In the genomic region with DNA sequence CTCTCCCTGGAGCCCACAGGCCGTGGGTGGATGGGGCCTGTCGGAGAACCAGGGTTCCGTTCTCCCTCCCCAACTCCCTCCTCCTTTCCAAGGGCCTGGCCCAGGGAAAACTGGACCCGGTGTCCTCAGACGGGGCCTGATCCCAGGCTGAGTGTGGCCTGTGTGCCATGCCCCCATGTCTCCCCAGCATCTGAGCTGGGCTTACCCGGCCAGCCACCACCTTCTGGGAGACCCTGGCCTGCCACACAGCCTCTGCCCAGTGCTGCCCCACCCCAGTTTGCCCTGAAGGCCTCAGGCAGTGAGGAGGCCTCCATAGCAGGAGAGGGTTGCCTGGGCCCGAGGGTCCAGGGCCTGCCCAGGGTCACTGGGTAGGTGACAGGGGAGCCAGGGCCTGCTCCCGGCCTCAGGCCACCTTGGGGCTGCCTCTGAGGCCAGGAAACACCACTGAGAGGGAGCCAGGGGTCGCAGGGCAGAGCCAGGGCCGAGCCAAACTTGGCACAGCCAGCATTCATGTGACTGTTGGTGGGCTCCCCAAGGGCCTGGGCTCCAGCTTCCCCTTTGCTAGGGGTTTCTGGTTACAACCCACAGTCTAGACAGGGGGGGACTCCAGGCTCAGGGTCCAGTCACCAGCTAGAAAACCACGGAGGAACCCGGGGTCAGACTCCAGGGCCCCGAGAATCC, we compare ENCODE assay signal across 12 cellular contexts. TPM values are rescaled to one million over a fixed set of nuclear protein-coding genes. Genes with fewer than 3 reads are reported as not detected.
DNase-seq lines count a peak whose midpoint lies in the region; ATAC-seq and TF ChIP-seq lines count a peak whose summit lies in the region.
"Had no signal": no experiment of that assay in that cellular context is flagged by ENCODE, and none has a peak within 500 bp of the region (broad histone marks: within the 10 kb centered on the region; RNA-seq: fewer than 3 reads in every experiment).

No MANE protein-coding gene starts in this region.

- H3K4me1 Mint-ChIP-seq in stimulated activated effector memory CD8-positive, alpha-beta T cell treated with anti-CD3 and anti-CD28 coated beads, Interleukin-12 subunit alpha, Interleukin-12 subunit beta, amount 100 ng/mL, for 72 hours, result peaks cover 36% of the 10 kb centered on the region

- H3K27me3 ChIP-seq in H7 (ENCODE audit: control insufficient read depth, insufficient read depth, low read length) (peaks cover 27% of the 10 kb centered on the region), breast epithelium (peaks cover 0 to 21% of the 10 kb centered on the region in 2 donors), left lung (peaks cover 14 to 39% of the 10 kb centered on the region in 2 donors), hepatocyte (peaks cover 9% of the 10 kb centered on the region)

- peak overlapping the region; percentile 12 for H3K27ac Mint-ChIP-seq in stimulated activated effector memory CD8-positive, alpha-beta T cell treated with anti-CD3 and anti-CD28 coated beads, Interleukin-12 subunit alpha, Interleukin-12 subunit beta, amount 100 ng/mL, for 72 hours
- H3K27ac Mint-ChIP-seq: activated naive CD4-positive, alpha-beta T cell treated with anti-CD3 and anti-CD28 coated beads for 36 hours; CD4-positive, alpha-beta memory T cell had no signal

- DNase-seq in H7, result peak; percentile 69
- no peak for DNase-seq in breast epithelium (ENCODE audit: low spot score in 2 of 2)
- DNase-seq in left lung, result peak in 1 of 2 donors; percentile 80
- DNase-seq in stimulated activated effector memory CD8-positive, alpha-beta T cell treated with anti-CD3 and anti-CD28 coated beads, Interleukin-12 subunit alpha, Interleukin-12 subunit beta, amount 100 ng/mL, for 72 hours (ENCODE audit: low spot score in 2 of 2), result no peak
- no peak for DNase-seq in hepatocyte (ENCODE audit: low spot score)
- no peak for DNase-seq in LoVo (ENCODE audit: low spot score)
- no peak for DNase-seq in NCI-H345 treated with DMSO at 0.1 percent for 48 hours (lab: John Stamatoyannopoulos, UW; ENCODE audit: unreplicated experiment)
- DNase-seq: activated naive CD4-positive, alpha-beta T cell treated with anti-CD3 and anti-CD28 coated beads for 36 hours; CD4-positive, alpha-beta memory T cell; MM.1S; NCI-H526 had no signal

- peaks cover 3% of the 10 kb centered on the region for H3K9me3 Mint-ChIP-seq in stimulated activated effector memory CD8-positive, alpha-beta T cell treated with anti-CD3 and anti-CD28 coated beads, Interleukin-12 subunit alpha, Interleukin-12 subunit beta, amount 100 ng/mL, for 72 hours

- WGBS in hepatocyte (ENCODE audit: low lambda C conversion rate, missing lambda C conversion rate), result 79% methylated on average over 13 of the region's 13 CpGs

- H3K9me2 ChIP-seq in hepatocyte (replicated peaks; ENCODE audit: insufficient read depth), result no peaks in the 10 kb centered on the region

- ATAC-seq in left lung, result peak; percentile 2
- ATAC-seq in stimulated activated effector memory CD8-positive, alpha-beta T cell treated with anti-CD3 and anti-CD28 coated beads, Interleukin-12 subunit alpha, Interleukin-12 subunit beta, amount 100 ng/mL, for 72 hours, result no peak
- ATAC-seq in GM21723 (IDR thresholded peaks at IDR 0.05; ENCODE audit: unreplicated experiment), result no peak

- H3K4me3 ChIP-seq in H7 (ENCODE audit: insufficient read depth, low read depth, low read length) (no peak overlapping the region), breast epithelium (no peak overlapping the region), left lung (no peak overlapping the region), hepatocyte (no peak overlapping the region)

- peaks cover 53% of the 10 kb centered on the region for H3K36me3 Mint-ChIP-seq in stimulated activated effector memory CD8-positive, alpha-beta T cell treated with anti-CD3 and anti-CD28 coated beads, Interleukin-12 subunit alpha, Interleukin-12 subunit beta, amount 100 ng/mL, for 72 hours

- H3K9me3 ChIP-seq in breast epithelium (no peaks in the 10 kb centered on the region), left lung (no peaks in the 10 kb centered on the region), hepatocyte (ENCODE audit: low read depth) (no peaks in the 10 kb centered on the region)

- H3K27ac ChIP-seq in breast epithelium, result peak overlapping the region; percentile 52 to 72
- H3K27ac ChIP-seq in left lung, result peak overlapping the region in 1 of 2 donors; percentile 48
- no peak overlapping the region for H3K27ac ChIP-seq in hepatocyte

- intact Hi-C loops in breast epithelium (cut with DNase I; ENCODE audit: low total_unique reads), result no loop called here
- intact Hi-C loops in left lung (cut with DNase I), result no loop called here

- peaks cover 0 to 6% of the 10 kb centered on the region in 2 donors for H3K4me1 ChIP-seq in breast epithelium
- peaks cover 3 to 80% of the 10 kb centered on the region in 2 donors for H3K4me1 ChIP-seq in left lung
- H3K4me1 ChIP-seq in hepatocyte (ENCODE audit: insufficient read depth), result peaks cover 17% of the 10 kb centered on the region

- H3K4me3 Mint-ChIP-seq in stimulated activated effector memory CD8-positive, alpha-beta T cell treated with anti-CD3 and anti-CD28 coated beads, Interleukin-12 subunit alpha, Interleukin-12 subunit beta, amount 100 ng/mL, for 72 hours, result peak overlapping the region; percentile 64
- H3K4me3 Mint-ChIP-seq: activated naive CD4-positive, alpha-beta T cell treated with anti-CD3 and anti-CD28 coated beads for 36 hours had no signal

- H3K36me3 ChIP-seq in H7 (replicated peaks; ENCODE audit: control insufficient read depth, insufficient read depth, low read length), result no peaks in the 10 kb centered on the region; the same call in none of the 2 replicates
- no peaks in the 10 kb centered on the region for H3K36me3 ChIP-seq in breast epithelium
- peaks cover 0 to 74% of the 10 kb centered on the region in 2 donors for H3K36me3 ChIP-seq in left lung
- no peaks in the 10 kb centered on the region for H3K36me3 ChIP-seq in hepatocyte (replicated peaks; ENCODE audit: insufficient read depth, low read depth)

- no peaks in the 10 kb centered on the region for H3K79me2 ChIP-seq in hepatocyte

- no peaks in the 10 kb centered on the region for H4K20me1 ChIP-seq in hepatocyte (ENCODE audit: insufficient read depth, poor library complexity, severe bottlenecking)

- H3K4me2 ChIP-seq in hepatocyte, result no peak overlapping the region

- no peak for TF ChIP-seq POLR2A in breast epithelium (IDR thresholded peaks at IDR 0.05)

- TF ChIP-seq CTCF in breast epithelium (IDR thresholded peaks at IDR 0.05), result no peak
- no peak for TF ChIP-seq CTCF in left lung (IDR thresholded peaks at IDR 0.05)
- no peak for TF ChIP-seq CTCF in hepatocyte (IDR thresholded peaks at IDR 0.05; ENCODE audit: poor library complexity)

- no peak overlapping the region for H2AFZ ChIP-seq in hepatocyte

RNA-seq across cellular contexts. Expression of a gene that starts 0.6 kb away (rescaled TPM):
- 0.42 and 0.74 TPM in 2 replicates for total RNA-seq in H7 (2014; rRNA removed; shearing (Covaris generic))
- 10 to 100 TPM in 1 of 3 donors, 1 to 10 TPM in 1, under 1 TPM in 1; 0.33 to 14.0 (median 1.4) TPM for total RNA-seq in breast epithelium
- total RNA-seq in left lung, result 10 to 100 TPM in 1 of 2 donors, 1 to 10 TPM in 1; 3.4 to 16.5 TPM
- 1.1 and 1.4 TPM in 2 replicates for total RNA-seq in hepatocyte
- 0.89 and 1.9 TPM in 2 replicates for polyA plus RNA-seq in hepatocyte
- polyA plus RNA-seq: CD4-positive, alpha-beta memory T cell had no signal

RNA-seq across cellular contexts. Expression of a gene that starts 12.7 kb away (rescaled TPM):
- 177 and 235 TPM in 2 replicates for total RNA-seq in H7 (2014; rRNA removed; shearing (Covaris generic))
- total RNA-seq in breast epithelium, result 100 to 1,000 TPM; 244 to 694 (median 667) TPM
- total RNA-seq in left lung, result 1,000 to 10,000 TPM; 1,902 to 2,455 TPM
- 507 and 562 TPM in 2 replicates for total RNA-seq in hepatocyte
- 1,181 and 1,283 TPM in 2 replicates for polyA plus RNA-seq in hepatocyte

RNA-seq across cellular contexts. Expression of a gene that starts 54.0 kb away (rescaled TPM):
- not detected in 2 replicates for total RNA-seq in H7 (2014; rRNA removed; shearing (Covaris generic))
- total RNA-seq in breast epithelium (not detected), left lung (not detected), hepatocyte (not detected in 2 replicates)
- polyA plus RNA-seq in hepatocyte, result not detected in 2 replicates
- total RNA-seq: activated naive CD4-positive, alpha-beta T cell treated with anti-CD3 and anti-CD28 coated beads for 36 hours; CD4-positive, alpha-beta memory T cell had no signal
- polyA plus RNA-seq: CD4-positive, alpha-beta memory T cell had no signal
